ENCODE assay signal across 1 cellular context in the genomic region with DNA sequence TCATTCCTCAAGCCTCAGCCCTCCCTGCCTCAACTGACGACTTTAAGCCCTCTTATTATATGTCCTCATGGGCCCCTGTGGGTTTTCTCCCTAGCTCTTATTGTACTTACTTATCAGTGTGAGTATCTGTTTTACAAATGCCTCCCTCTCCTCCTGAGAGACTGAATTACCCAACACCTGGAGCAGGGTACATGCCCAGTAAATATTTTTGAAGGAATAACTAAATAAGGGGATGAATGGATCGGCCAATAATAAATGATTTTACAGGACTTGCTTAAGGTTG.
TF ChIP-seq lines count a peak whose summit lies in the region.

No MANE protein-coding gene starts in this region.

TF ChIP-seq in H1, 55 proteins besides CTCF, POLR2A, EP300 and RAD21:
- TF ChIP-seq GABPA (IDR thresholded peaks at IDR 0.05; ENCODE audit: borderline replicate concordance, insufficient read depth, low read length) (no peak), CREB1 (IDR thresholded peaks at IDR 0.05) (no peak), KDM5A (IDR thresholded peaks at IDR 0.05; ENCODE audit: low read length) (no peak), CHD2 (IDR thresholded peaks at IDR 0.05; ENCODE audit: low read length) (no peak), CBX5 (IDR thresholded peaks at IDR 0.05; ENCODE audit: low read depth, low read length) (no peak), CHD7 (IDR thresholded peaks at IDR 0.05; ENCODE audit: insufficient replicate concordance, low read length) (no peak), ZNF274 (IDR thresholded peaks at IDR 0.05; ENCODE audit: borderline replicate concordance, extremely low read depth, low read length) (no peak), MAFK (IDR thresholded peaks at IDR 0.05; ENCODE audit: low read depth, low read length) (no peak), SIRT6 (IDR thresholded peaks at IDR 0.05; ENCODE audit: low read length) (no peak), YY1 (IDR thresholded peaks at IDR 0.05; ENCODE audit: low read depth, low read length) (no peak), CEBPB (IDR thresholded peaks at IDR 0.05; ENCODE audit: low read depth, low read length) (no peak), CTBP2 (IDR thresholded peaks at IDR 0.05; ENCODE audit: borderline replicate concordance, insufficient read depth, insufficient read length, low read length) (no peak), ATF2 (IDR thresholded peaks at IDR 0.05; ENCODE audit: low read length) (no peak), BACH1 (IDR thresholded peaks at IDR 0.05; ENCODE audit: low read length) (no peak)
- TF ChIP-seq, protein P1, sequence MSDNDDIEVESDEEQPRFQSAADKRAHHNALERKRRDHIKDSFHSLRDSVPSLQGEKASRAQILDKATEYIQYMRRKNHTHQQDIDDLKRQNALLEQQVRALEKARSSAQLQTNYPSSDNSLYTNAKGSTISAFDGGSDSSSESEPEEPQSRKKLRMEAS (IDR thresholded peaks at IDR 0.05) = no peak
TF ChIP-seq in H1: peak in this region for 0.
